24 cellular contexts compared by ENCODE assay signal in genomic region chr22:27952779-27953178, GRCh38. TPM values are rescaled to one million over a fixed set of nuclear protein-coding genes. Genes with fewer than 3 reads are reported as not detected.
A peak's percentile ranks its signal among the peaks of the same experiment; 100 is the strongest.
DNase-seq lines count a peak whose midpoint lies in the region; ATAC-seq and TF ChIP-seq lines count a peak whose summit lies in the region.
"Had no signal": no experiment of that assay in that cellular context is flagged by ENCODE, and none has a peak within 500 bp of the region (broad histone marks: within the 10 kb centered on the region; RNA-seq: fewer than 3 reads in every experiment).

No MANE protein-coding gene starts in this region.

- H3K27me3 ChIP-seq in upper lobe of right lung (no peaks in the 10 kb centered on the region), heart left ventricle (no peaks in the 10 kb centered on the region)
- H3K27me3 ChIP-seq: ascending aorta, esophagus muscularis mucosa, pancreas had no signal

- intact Hi-C loops in upper lobe of right lung (cut with DNase I): no loop called here
- intact Hi-C loops in heart left ventricle (cut with DNase I): loop anchor here in 1 of 10 donors (5.0 kb wide), 1 partner anchor 45 kb away; no protein-coding TSS in a partner anchor

- DNase-seq in amniotic epithelial cell (ENCODE audit: low read depth): peak; percentile 25
- DNase-seq in fibroblast of villous mesenchyme (ENCODE audit: low read depth): peak; percentile 18
- no peak for DNase-seq in upper lobe of right lung
- DNase-seq in retina: no peak
- no peak for DNase-seq in stimulated activated CD4-positive, alpha-beta T cell treated with anti-CD3 and anti-CD28 coated beads, Interleukin-4, amount 100 ng/mL, for 4 hours
- DNase-seq in heart left ventricle: no peak
- DNase-seq: activated CD4-positive, alpha-beta T cell treated with anti-CD3 and anti-CD28 coated beads, Interleukin-2, amount 10 ng/mL, durations not matched to agents 24 days and 14 days; activated naive CD4-positive, alpha-beta T cell treated with anti-CD3 and anti-CD28 coated beads, Interleukin-2, amount 50 U/mL, for 16 hours; cerebellar nuclear complex; DMS79; effector memory CD4-positive, alpha-beta T cell; head of caudate nucleus; midbrain; natural killer cell; NCI-H1092; NCI-H187 treated with DMSO at 0.1 percent for 48 hours; pancreas; PC-9; T-helper 17 cell had no signal

- H3K4me3 ChIP-seq in HEK293 (ENCODE audit: low read depth, low read length) (no peak overlapping the region), fibroblast of villous mesenchyme (ENCODE audit: low read depth, low read length) (no peak overlapping the region), upper lobe of right lung (no peak overlapping the region), heart left ventricle (no peak overlapping the region)
- H3K4me3 ChIP-seq: ascending aorta, esophagus muscularis mucosa, GM12878, pancreas, PC-9 had no signal

- no peak overlapping the region for H3K27ac ChIP-seq in HEK293 (ENCODE audit: extremely low read depth, low read depth, low read length)
- no peak overlapping the region for H3K27ac ChIP-seq in upper lobe of right lung
- H3K27ac ChIP-seq in heart left ventricle: no peak overlapping the region
- H3K27ac ChIP-seq: ascending aorta, esophagus muscularis mucosa, pancreas, PC-9 had no signal

- CTCF ChIA-PET in HEK293 (lab: Yijun Ruan, JAX): no interaction called here

- 79 to 87% (median 81%) methylated on average over 3 of the region's 3 CpGs for WGBS in heart left ventricle, 4 donors

- TF ChIP-seq CTCF in HEK293 (tag by site-specific recombination; IDR thresholded peaks at IDR 0.05) (no peak), fibroblast of villous mesenchyme (IDR thresholded peaks at IDR 0.05; ENCODE audit: insufficient read depth, low read depth, low read length) (no peak), upper lobe of right lung (IDR thresholded peaks at IDR 0.05) (no peak), heart left ventricle (IDR thresholded peaks at IDR 0.05) (no peak)

- H3K4me1 ChIP-seq in HEK293 (ENCODE audit: control insufficient read depth, insufficient read depth, low read length) (peaks cover 2% of the 10 kb centered on the region), upper lobe of right lung (peaks cover 4% of the 10 kb centered on the region), heart left ventricle (peaks cover 0 to 14% (median 0%) of the 10 kb centered on the region in 12 donors)

- H3K9me3 ChIP-seq in HEK293 (ENCODE audit: control insufficient read depth, insufficient read depth, low read depth, low read length) (no peaks in the 10 kb centered on the region), upper lobe of right lung (no peaks in the 10 kb centered on the region), heart left ventricle (no peaks in the 10 kb centered on the region)
- H3K9me3 ChIP-seq: ascending aorta, esophagus muscularis mucosa, pancreas had no signal

- POLR2A ChIA-PET in HEK293 (lab: Yijun Ruan, JAX): no interaction called here

- H3K36me3 ChIP-seq in HEK293 (ENCODE audit: control insufficient read depth in 2 of 2, insufficient read depth in 1 of 2, low read length in 2 of 2) (no peaks in the 10 kb centered on the region), upper lobe of right lung (no peaks in the 10 kb centered on the region), heart left ventricle (no peaks in the 10 kb centered on the region)
- H3K36me3 ChIP-seq: ascending aorta, pancreas had no signal

- TF ChIP-seq POLR2A in heart left ventricle (IDR thresholded peaks at IDR 0.05): no peak

- ATAC-seq in upper lobe of right lung (peak; percentile 50), heart left ventricle (no peak)
- ATAC-seq: GM12878, natural killer cell, sciatic nerve, T-helper 17 cell had no signal

TF ChIP-seq in HEK293, 187 proteins besides CTCF, POLR2A, EP300 and RAD21:
- TF ChIP-seq ZBTB21 (tag by site-specific recombination; IDR thresholded peaks at IDR 0.05): peak; percentile 12; the same call in 1 of the 2 replicates
- TF ChIP-seq ZNF600 (tag by site-specific recombination; IDR thresholded peaks at IDR 0.05): no peak
- peak; percentile 58 for TF ChIP-seq ZNF629 (tag by site-specific recombination; IDR thresholded peaks at IDR 0.05)
- no peak for TF ChIP-seq ZNF555 (tag by site-specific recombination; conservative IDR thresholded peaks at IDR 0.05)
- TF ChIP-seq REST (tag by site-specific recombination; IDR thresholded peaks at IDR 0.05): no peak

RNA-seq across cellular contexts. Expression of gene PITPNB, which starts 33.7 kb away (rescaled TPM):
- total RNA-seq in fibroblast of villous mesenchyme: 23.2 and 29.4 TPM in 2 replicates
- 73.8 TPM for total RNA-seq in upper lobe of right lung
- 10 to 100 TPM; 20.8 to 84.7 (median 63.1) TPM for total RNA-seq in heart left ventricle
- polyA plus RNA-seq in heart left ventricle: 10 to 100 TPM; 13.6 to 32.3 TPM

Comparison
In these comparisons a context has a peak if more than half of its experiments do, and no peak if none do; other contexts are left out.
1. DNase-seq: peak in amniotic epithelial cell (single experiment) and fibroblast of villous mesenchyme (single experiment); none in upper lobe of right lung (single experiment), retina (single experiment), stimulated activated CD4-positive, alpha-beta T cell treated with anti-CD3 and anti-CD28 coated beads, Interleukin-4, amount 100 ng/mL, for 4 hours (0 of 2) and heart left ventricle (0 of 5).